14 cellular contexts compared by ENCODE assay signal in the genomic region with DNA sequence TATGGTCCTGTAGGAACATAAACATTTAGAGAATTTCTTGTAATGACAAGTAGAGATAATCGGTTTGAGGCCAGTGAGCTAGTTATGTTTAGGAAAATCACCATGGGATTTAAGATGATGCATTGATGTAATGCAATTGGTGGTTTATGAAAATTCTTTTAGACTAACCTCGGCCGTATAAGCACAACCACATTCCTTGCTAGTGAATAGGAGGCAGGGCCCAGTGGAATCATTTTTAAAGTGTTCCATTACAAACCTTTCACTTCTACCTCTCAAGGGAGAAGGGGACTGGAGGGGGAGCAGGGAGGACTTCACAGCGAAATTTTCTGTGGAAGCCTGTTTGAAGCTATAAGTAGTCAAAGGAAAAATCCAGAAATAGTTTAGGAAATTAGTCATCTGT.
DNase-seq lines count a peak whose midpoint lies in the region; ATAC-seq, FAIRE-seq and TF ChIP-seq lines count a peak whose summit lies in the region.
"Had no signal": no experiment of that assay in that cellular context is flagged by ENCODE, and none has a peak within 500 bp of the region (broad histone marks: within the 10 kb centered on the region; RNA-seq: fewer than 3 reads in every experiment).

No MANE protein-coding gene starts in this region.

- no peaks in the 10 kb centered on the region for H3K36me3 ChIP-seq in MG63
- H3K36me3 ChIP-seq in bronchial epithelial cell (ENCODE audit: control insufficient read depth, insufficient read depth, low read length) = no peaks in the 10 kb centered on the region
- peaks cover 0 to 4% of the 10 kb centered on the region in 2 donors for H3K36me3 ChIP-seq in muscle layer of duodenum (ENCODE audit: control insufficient read depth in 1 of 2, insufficient read depth in 2 of 2, low read length in 2 of 2)

- ATAC-seq in HG02840 (IDR thresholded peaks at IDR 0.05; ENCODE audit: low FRiP score, unreplicated experiment) = no peak
- ATAC-seq in HG02588 (IDR thresholded peaks at IDR 0.05; ENCODE audit: unreplicated experiment) = no peak
- ATAC-seq: stimulated activated memory B cell treated with anti-CD40 and anti-IgM and Interleukin-4, amounts not matched to agents 10 μg/mL and 1 μg/mL and 100 μg/mL, for 72 hours had no signal

- no peaks in the 10 kb centered on the region for H3K27me3 ChIP-seq in MG63
- no peaks in the 10 kb centered on the region for H3K27me3 ChIP-seq in bronchial epithelial cell (ENCODE audit: control insufficient read depth, insufficient read depth, low read length)
- H3K27me3 ChIP-seq in muscle layer of duodenum (ENCODE audit: low read depth, low read length) = no peaks in the 10 kb centered on the region

- no peaks in the 10 kb centered on the region for H3K9me3 ChIP-seq in MG63
- no peaks in the 10 kb centered on the region for H3K9me3 ChIP-seq in muscle layer of duodenum (ENCODE audit: control insufficient read depth in 1 of 2, low read length in 2 of 2)

- DNase-seq in AG08396 (ENCODE audit: low spot score) (peak; percentile 61), MG63 (peak; percentile 42), bronchial epithelial cell (ENCODE audit: low read depth) (peak; percentile 66), NCI-H187 treated with DMSO at 0.1 percent for 48 hours (lab: John Stamatoyannopoulos, UW) (no peak), CD1c-positive myeloid dendritic cell (ENCODE audit: extremely low spot score) (no peak)
- DNase-seq: activated CD4-positive, alpha-beta T cell treated with anti-CD3 and anti-CD28 coated beads, Interleukin-2, amount 10 ng/mL, durations not matched to agents 7 days and 5 days; activated naive CD4-positive, alpha-beta T cell treated with Interleukin-2 at 50 U/mL for 16 hours; CD4-positive, CD25-positive, alpha-beta regulatory T cell; NCI-H446; nephron progenitor cell had no signal

- no peak for TF ChIP-seq CTCF in bronchial epithelial cell (IDR thresholded peaks at IDR 0.05; ENCODE audit: insufficient read depth, low read length, severe bottlenecking)

- H3K4me3 ChIP-seq in MG63 = no peak overlapping the region
- H3K4me3 ChIP-seq in bronchial epithelial cell (ENCODE audit: low read depth, low read length) = no peak overlapping the region
- H3K4me3 ChIP-seq in muscle layer of duodenum (ENCODE audit: low read depth in 1 of 2, low read length in 2 of 2) = no peak overlapping the region

- peaks cover 0 to 16% of the 10 kb centered on the region in 2 donors for H3K4me1 ChIP-seq in muscle layer of duodenum (ENCODE audit: control insufficient read depth in 1 of 2, insufficient read depth in 2 of 2, low read length in 2 of 2)

- H3K27ac ChIP-seq in muscle layer of duodenum (ENCODE audit: low read length) = peak overlapping the region; percentile 61

- FAIRE-seq in bronchial epithelial cell (lab: Jason Lieb, UNC) = no peak

Comparison
In these comparisons a context has a peak if more than half of its experiments do, and no peak if none do; other contexts are left out.
1. DNase-seq: peak in AG08396 (single experiment), MG63 (single experiment) and bronchial epithelial cell (single experiment); none in NCI-H187 treated with DMSO at 0.1 percent for 48 hours (single experiment) and CD1c-positive myeloid dendritic cell (single experiment).